Comparison of ENCODE assay signal across 28 cellular contexts in the genomic region with DNA sequence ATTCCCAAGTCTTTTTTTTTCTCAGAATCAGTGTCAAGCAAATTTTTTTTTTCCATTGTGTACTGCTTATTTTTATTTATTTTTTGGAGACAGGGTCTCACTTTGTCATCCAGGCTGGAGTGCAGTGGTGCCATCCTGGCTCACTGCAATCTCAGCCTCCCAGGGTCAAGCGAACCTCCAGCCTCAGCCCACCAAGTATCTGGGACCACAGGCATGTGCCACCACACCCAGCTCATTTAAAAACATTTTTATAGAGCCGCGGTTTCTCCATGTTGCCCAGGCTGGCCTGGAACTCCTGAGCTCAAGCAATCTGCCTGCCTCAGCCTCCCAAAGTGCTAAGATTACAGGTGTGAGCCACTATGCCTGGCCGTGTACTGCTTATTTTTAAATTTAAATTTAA.
"Had no signal": no experiment of that assay in that cellular context is flagged by ENCODE, and none has a peak within 500 bp of the region (broad histone marks: within the 10 kb centered on the region; RNA-seq: fewer than 3 reads in every experiment).

No MANE protein-coding gene starts in this region.

- H3K4me3 ChIP-seq: stomach, suprapubic skin, testis, thoracic aorta, thyroid gland, tibial artery, tibial nerve, transverse colon, upper lobe of left lung, upper lobe of right lung, uterus, vagina had no signal

- H3K27ac Mint-ChIP-seq: stimulated activated effector memory CD8-positive, alpha-beta T cell treated with anti-CD3 and anti-CD28 coated beads, Interleukin-12 subunit alpha, Interleukin-12 subunit beta, amount 100 ng/mL, for 72 hours; stimulated activated memory B cell treated with anti-CD40 and anti-IgM and Interleukin-4, amounts not matched to agents 10 μg/mL and 1 μg/mL and 100 μg/mL, for 72 hours; stimulated activated naive B cell treated with anti-CD40 and anti-IgM and Interleukin-4, amounts not matched to agents 10 μg/mL and 1 μg/mL and 100 μg/mL, for 72 hours; stimulated activated naive CD8-positive, alpha-beta T cell treated with anti-CD3 and anti-CD28 coated beads, Interleukin-15, amount 100 ng/mL, for 72 hours; stimulated activated naive CD8-positive, alpha-beta T cell treated with anti-CD3 and anti-CD28 coated beads, Interleukin-15, Interleukin-2, amounts not matched to agents 100 ng/mL and 50 ng/mL, for 24 hours; type B pancreatic cell had no signal

- ATAC-seq: stimulated activated effector memory CD8-positive, alpha-beta T cell treated with anti-CD3 and anti-CD28 coated beads, Interleukin-12 subunit alpha, Interleukin-12 subunit beta, amount 100 ng/mL, for 72 hours; stimulated activated memory B cell treated with anti-CD40 and anti-IgM and Interleukin-4, amounts not matched to agents 10 μg/mL and 1 μg/mL and 100 μg/mL, for 72 hours; stimulated activated naive B cell treated with anti-CD40 and anti-IgM and Interleukin-4, amounts not matched to agents 10 μg/mL and 1 μg/mL and 100 μg/mL, for 72 hours; stimulated activated naive CD8-positive, alpha-beta T cell treated with anti-CD3 and anti-CD28 coated beads, Interleukin-15, amount 100 ng/mL, for 72 hours; stimulated activated naive CD8-positive, alpha-beta T cell treated with anti-CD3 and anti-CD28 coated beads, Interleukin-15, Interleukin-2, amounts not matched to agents 100 U/mL and 50 U/mL, for 24 hours had no signal

- H3K9me3 ChIP-seq: stomach, suprapubic skin, testis, thoracic aorta, thyroid gland, tibial artery, tibial nerve, transverse colon, upper lobe of left lung, upper lobe of right lung, uterus, vagina had no signal

- H3K4me1 Mint-ChIP-seq: stimulated activated effector memory CD8-positive, alpha-beta T cell treated with anti-CD3 and anti-CD28 coated beads, Interleukin-12 subunit alpha, Interleukin-12 subunit beta, amount 100 ng/mL, for 72 hours; stimulated activated memory B cell treated with anti-CD40 and anti-IgM and Interleukin-4, amounts not matched to agents 10 μg/mL and 1 μg/mL and 100 μg/mL, for 72 hours; stimulated activated naive B cell treated with anti-CD40 and anti-IgM and Interleukin-4, amounts not matched to agents 10 μg/mL and 1 μg/mL and 100 μg/mL, for 72 hours; stimulated activated naive CD8-positive, alpha-beta T cell treated with anti-CD3 and anti-CD28 coated beads, Interleukin-15, amount 100 ng/mL, for 72 hours had no signal

- H3K36me3 ChIP-seq: stomach, suprapubic skin, thoracic aorta, thyroid gland, tibial artery, tibial nerve, transverse colon, upper lobe of left lung, upper lobe of right lung, uterus, vagina had no signal

- H3K27me3 ChIP-seq: stomach, testis, thyroid gland, transverse colon, upper lobe of left lung, upper lobe of right lung, uterus, vagina had no signal

- H3K4me3 Mint-ChIP-seq: stimulated activated effector memory CD8-positive, alpha-beta T cell treated with anti-CD3 and anti-CD28 coated beads, Interleukin-12 subunit alpha, Interleukin-12 subunit beta, amount 100 ng/mL, for 72 hours; stimulated activated memory B cell treated with anti-CD40 and anti-IgM and Interleukin-4, amounts not matched to agents 10 μg/mL and 1 μg/mL and 100 μg/mL, for 72 hours; stimulated activated naive B cell treated with anti-CD40 and anti-IgM and Interleukin-4, amounts not matched to agents 10 μg/mL and 1 μg/mL and 100 μg/mL, for 72 hours; stimulated activated naive CD8-positive, alpha-beta T cell treated with anti-CD3 and anti-CD28 coated beads, Interleukin-15, amount 100 ng/mL, for 72 hours; stimulated activated naive CD8-positive, alpha-beta T cell treated with anti-CD3 and anti-CD28 coated beads, Interleukin-15, Interleukin-2, amounts not matched to agents 100 ng/mL and 50 ng/mL, for 24 hours; type B pancreatic cell had no signal

- DNase-seq: stimulated activated CD4-positive, alpha-beta T cell treated with anti-CD3 and anti-CD28 coated beads, Interleukin-2, amount 100 ng/mL, for 48 hours; stimulated activated CD4-positive, alpha-beta T cell treated with anti-CD3 and anti-CD28 coated beads, Interleukin-4, amount 100 ng/mL, for 1 hour; stimulated activated CD4-positive, alpha-beta T cell treated with anti-CD3 and anti-CD28 coated beads, Interleukin-4, amount 100 ng/mL, for 24 hours; stimulated activated CD4-positive, alpha-beta T cell treated with anti-CD3 and anti-CD28 coated beads, Interleukin-4, amount 100 ng/mL, for 4 hours; stimulated activated CD8-positive, alpha-beta memory T cell treated with anti-CD3 and anti-CD28 coated beads, Interleukin-4, amount 100 ng/mL, for 48 hours; stimulated activated naive B cell treated with anti-CD40 and anti-IgM and Interleukin-4, amounts not matched to agents 10 μg/mL and 1 μg/mL and 100 μg/mL, for 72 hours; stimulated activated naive CD4-positive, alpha-beta T cell; stimulated activated naive CD4-positive, alpha-beta T cell treated with Interleukin-2 at 50 U/mL for 16 hours; stimulated activated naive CD8-positive, alpha-beta T cell treated with anti-CD3 and anti-CD28 coated beads, Interleukin-15, amount 100 ng/mL, for 72 hours; stimulated activated naive CD8-positive, alpha-beta T cell treated with anti-CD3 and anti-CD28 coated beads, Interleukin-15, Interleukin-2, amounts not matched to agents 100 U/mL and 50 U/mL, for 24 hours; stomach; substantia nigra; testis; thyroid gland; tibial artery; transverse colon; trophoblast cell; upper lobe of left lung; upper lobe of right lung; uterus had no signal

- H3K4me1 ChIP-seq: stomach, suprapubic skin, testis, thyroid gland, tibial artery, tibial nerve, transverse colon, upper lobe of left lung, uterus, vagina had no signal

- H3K9me3 Mint-ChIP-seq: stimulated activated effector memory CD8-positive, alpha-beta T cell treated with anti-CD3 and anti-CD28 coated beads, Interleukin-12 subunit alpha, Interleukin-12 subunit beta, amount 100 ng/mL, for 72 hours; stimulated activated memory B cell treated with anti-CD40 and anti-IgM and Interleukin-4, amounts not matched to agents 10 μg/mL and 1 μg/mL and 100 μg/mL, for 72 hours; stimulated activated naive B cell treated with anti-CD40 and anti-IgM and Interleukin-4, amounts not matched to agents 10 μg/mL and 1 μg/mL and 100 μg/mL, for 72 hours; stimulated activated naive CD8-positive, alpha-beta T cell treated with anti-CD3 and anti-CD28 coated beads, Interleukin-15, amount 100 ng/mL, for 72 hours; stimulated activated naive CD8-positive, alpha-beta T cell treated with anti-CD3 and anti-CD28 coated beads, Interleukin-15, Interleukin-2, amounts not matched to agents 100 ng/mL and 50 ng/mL, for 24 hours; type B pancreatic cell had no signal

- H3K36me3 Mint-ChIP-seq: stimulated activated effector memory CD8-positive, alpha-beta T cell treated with anti-CD3 and anti-CD28 coated beads, Interleukin-12 subunit alpha, Interleukin-12 subunit beta, amount 100 ng/mL, for 72 hours; stimulated activated memory B cell treated with anti-CD40 and anti-IgM and Interleukin-4, amounts not matched to agents 10 μg/mL and 1 μg/mL and 100 μg/mL, for 72 hours; stimulated activated naive B cell treated with anti-CD40 and anti-IgM and Interleukin-4, amounts not matched to agents 10 μg/mL and 1 μg/mL and 100 μg/mL, for 72 hours; type B pancreatic cell had no signal

- H3K27ac ChIP-seq: stomach, suprapubic skin, testis, thoracic aorta, thyroid gland, tibial artery, tibial nerve, transverse colon, upper lobe of left lung, upper lobe of right lung, uterus, vagina had no signal
